1 cellular context compared by ENCODE assay signal in genomic region chr19:1513492-1514294, GRCh38.
TF ChIP-seq lines count a peak whose summit lies in the region.

No MANE protein-coding gene starts in this region.

TF ChIP-seq in endothelial cell of umbilical vein, 7 proteins besides CTCF, POLR2A, EP300 and RAD21:
- TF ChIP-seq EZH2 (IDR thresholded peaks at IDR 0.05; ENCODE audit: borderline replicate concordance, low read depth, low read length, severe bottlenecking) (no peak), FOS (IDR thresholded peaks at IDR 0.05; ENCODE audit: borderline replicate concordance, insufficient read depth, low read length) (no peak)
